ENCODE assay signal across 17 cellular contexts in the genomic region with DNA sequence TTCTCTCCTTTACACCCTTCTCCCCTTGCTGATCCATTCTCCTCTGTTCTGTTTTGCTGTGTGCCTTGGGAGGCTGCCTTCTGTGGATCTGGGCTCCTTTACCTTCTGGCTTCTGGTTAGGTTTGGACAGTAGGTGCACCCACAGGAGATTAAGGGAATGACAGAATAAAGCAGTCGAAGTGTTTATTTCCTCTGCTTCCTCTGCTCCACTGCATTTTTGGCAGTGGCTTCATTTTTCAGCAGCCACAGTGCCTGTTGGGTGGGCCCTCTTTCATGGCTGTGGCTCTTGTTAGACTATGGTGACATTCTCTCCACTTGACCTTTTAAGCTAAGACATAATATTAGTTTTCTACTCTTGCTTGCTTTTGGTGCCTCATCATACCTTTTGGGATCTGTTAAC.
DNase-seq lines count a peak whose midpoint lies in the region; ATAC-seq and TF ChIP-seq lines count a peak whose summit lies in the region.
"Had no signal": no experiment of that assay in that cellular context is flagged by ENCODE, and none has a peak within 500 bp of the region (broad histone marks: within the 10 kb centered on the region; RNA-seq: fewer than 3 reads in every experiment).

No MANE protein-coding gene starts in this region.

- H3K27me3 ChIP-seq in adipocyte (replicated peaks; ENCODE audit: control insufficient read depth, insufficient read depth, low read length) (no peaks in the 10 kb centered on the region), right cardiac atrium (ENCODE audit: control insufficient read depth, insufficient read depth) (no peaks in the 10 kb centered on the region)
- H3K27me3 ChIP-seq: BLaER1 treated with 17β-estradiol and CSF1 and Interleukin-3, amounts not matched to agents 10 nM and 100 nM; upper lobe of left lung had no signal

- 11% methylated on average over 1 of the region's 1 CpG for WGBS in right cardiac atrium

- peaks cover 6% of the 10 kb centered on the region for H3K4me1 ChIP-seq in adipocyte (ENCODE audit: control insufficient read depth, insufficient read depth, low read length)
- no peaks in the 10 kb centered on the region for H3K4me1 ChIP-seq in right cardiac atrium (ENCODE audit: control insufficient read depth, insufficient read depth, low read length)
- H3K4me1 ChIP-seq: upper lobe of left lung had no signal

- H3K27ac ChIP-seq in right cardiac atrium (ENCODE audit: low read length): no peak overlapping the region
- H3K27ac ChIP-seq: BLaER1 treated with 17β-estradiol and CSF1 and Interleukin-3, amounts not matched to agents 10 nM and 100 nM; upper lobe of left lung had no signal

- H3K9ac ChIP-seq in adipocyte (ENCODE audit: low read length): no peak overlapping the region
- H3K9ac ChIP-seq: BLaER1 treated with 17β-estradiol and CSF1 and Interleukin-3, amounts not matched to agents 10 nM and 100 nM had no signal

- TF ChIP-seq CTCF in AG10803 (conservative IDR thresholded peaks at IDR 0.05; ENCODE audit: low read length): no peak; the same call in 1 of the 2 replicates

- H3K36me3 ChIP-seq in adipocyte (ENCODE audit: control insufficient read depth, insufficient read depth, low read length, severe bottlenecking): no peaks in the 10 kb centered on the region
- H3K36me3 ChIP-seq: BLaER1 treated with 17β-estradiol and CSF1 and Interleukin-3, amounts not matched to agents 10 nM and 100 nM; upper lobe of left lung had no signal

- no peak for ATAC-seq in right cardiac atrium
- ATAC-seq: K562 had no signal

- intact Hi-C loops in right cardiac atrium (cut with DNase I): no loop called here

- no peak overlapping the region for H3K4me3 ChIP-seq in AG10803 (ENCODE audit: low read length)
- H3K4me3 ChIP-seq in adipocyte (ENCODE audit: low read length): no peak overlapping the region
- no peak overlapping the region for H3K4me3 ChIP-seq in right cardiac atrium (ENCODE audit: low read length)
- H3K4me3 ChIP-seq: BLaER1 treated with 17β-estradiol and CSF1 and Interleukin-3, amounts not matched to agents 10 nM and 100 nM; K562; upper lobe of left lung had no signal

- peak; percentile 5 for DNase-seq in AG10803 (ENCODE audit: low read depth)
- peak; percentile 23 for DNase-seq in HCEC 1CT
- DNase-seq in adipocyte (ENCODE audit: low read depth): peak; percentile 22
- peak; percentile 12 for DNase-seq in iPS-NIHi7 (ENCODE audit: extremely low spot score)
- no peak for DNase-seq in NCI-H187 (lab: John Stamatoyannopoulos, UW)
- DNase-seq in globus pallidus (ENCODE audit: low spot score): no peak
- no peak for DNase-seq in right cardiac atrium
- no peak for DNase-seq in effector CD4-positive, alpha-beta T cell
- DNase-seq: DND-41; naive B cell; NCI-H1694; NCI-H82; SIG-M5; stimulated activated CD8-positive, alpha-beta memory T cell treated with anti-CD3 and anti-CD28 coated beads, Interleukin-4, amount 100 ng/mL, for 48 hours; upper lobe of left lung had no signal

- H3K9me3 ChIP-seq in adipocyte (ENCODE audit: control insufficient read depth, low read length) (no peaks in the 10 kb centered on the region), right cardiac atrium (ENCODE audit: control insufficient read depth, low read length) (no peaks in the 10 kb centered on the region)
- H3K9me3 ChIP-seq: upper lobe of left lung had no signal

Comparison
In these comparisons a context has a peak if more than half of its experiments do, and no peak if none do; other contexts are left out.
1. DNase-seq: peak in AG10803 (single experiment), HCEC 1CT (single experiment), adipocyte (single experiment) and iPS-NIHi7 (single experiment); none in NCI-H187 (0 of 2), globus pallidus (single experiment), right cardiac atrium (0 of 3) and effector CD4-positive, alpha-beta T cell (single experiment).